ENCODE assay signal across 15 cellular contexts in genomic region chr14:94112513-94113060, GRCh38. TPM values are rescaled to one million over a fixed set of nuclear protein-coding genes. Genes with fewer than 3 reads are reported as not detected.
DNase-seq lines count a peak whose midpoint lies in the region; ATAC-seq, FAIRE-seq and TF ChIP-seq lines count a peak whose summit lies in the region.
"Had no signal": no experiment of that assay in that cellular context is flagged by ENCODE, and none has a peak within 500 bp of the region (broad histone marks: within the 10 kb centered on the region; RNA-seq: fewer than 3 reads in every experiment).

No MANE protein-coding gene starts in this region.

- WGBS in esophagus squamous epithelium, 2 donors = 60 to 70% methylated on average over 5 of the region's 6 CpGs
- 78 to 83% (median 79%) methylated on average over 6 of the region's 6 CpGs for WGBS in psoas muscle, 3 donors

- H3K36me3 ChIP-seq in left ventricle myocardium inferior = no peaks in the 10 kb centered on the region
- H3K36me3 ChIP-seq in esophagus squamous epithelium = no peaks in the 10 kb centered on the region
- no peaks in the 10 kb centered on the region for H3K36me3 ChIP-seq in psoas muscle (ENCODE audit: insufficient read depth in 1 of 2, low read depth in 1 of 2)
- H3K36me3 ChIP-seq: neutrophil had no signal

- H3K27ac ChIP-seq in left ventricle myocardium inferior (replicated peaks) = peak overlapping the region; percentile 89
- H3K27ac ChIP-seq in esophagus squamous epithelium = peak overlapping the region in 3 of 4 donors; percentile 82 to 90 (median 82)
- no peak overlapping the region for H3K27ac ChIP-seq in psoas muscle
- H3K27ac ChIP-seq: neutrophil had no signal

- H3K4me1 ChIP-seq in left ventricle myocardium inferior = peaks cover 55% of the 10 kb centered on the region
- H3K4me1 ChIP-seq in esophagus squamous epithelium = peaks cover 10 to 68% (median 31%) of the 10 kb centered on the region in 3 donors
- no peaks in the 10 kb centered on the region for H3K4me1 ChIP-seq in psoas muscle

- H3K4me3 ChIP-seq in left ventricle myocardium inferior (peak overlapping the region; percentile 69), esophagus squamous epithelium (peak overlapping the region in 3 of 4 donors; percentile 37 to 65 (median 48)), psoas muscle (peak overlapping the region; percentile 54)

- H3K27me3 ChIP-seq in left ventricle myocardium inferior (ENCODE audit: low read depth) (no peaks in the 10 kb centered on the region), esophagus squamous epithelium (no peaks in the 10 kb centered on the region), psoas muscle (ENCODE audit: insufficient read depth in 3 of 3, low read length in 2 of 3) (no peaks in the 10 kb centered on the region)

- TF ChIP-seq POLR2A in esophagus squamous epithelium (IDR thresholded peaks at IDR 0.05) = no peak
- no peak for TF ChIP-seq POLR2A in H54 (IDR thresholded peaks at IDR 0.05; ENCODE audit: low read depth, low read length)

- in situ Hi-C loops in G401 (cut with HindIII; ENCODE audit: low sequenced_read_pairs) = no loop called here

- intact Hi-C loops in left ventricle myocardium inferior (cut with micrococcal nuclease) (no loop called here), Right ventricle myocardium inferior (cut with DNase I) (no loop called here), esophagus squamous epithelium (cut with DNase I) (no loop called here), psoas muscle (cut with DNase I) (no loop called here)

- FAIRE-seq in H54 (lab: Jason Lieb, UNC) = no peak
- FAIRE-seq: H1, TTC549 had no signal

- no peaks in the 10 kb centered on the region for H3K9me3 ChIP-seq in left ventricle myocardium inferior (replicated peaks)
- no peaks in the 10 kb centered on the region for H3K9me3 ChIP-seq in esophagus squamous epithelium
- H3K9me3 ChIP-seq in psoas muscle = no peaks in the 10 kb centered on the region
- H3K9me3 ChIP-seq: neutrophil had no signal

- ATAC-seq in Right ventricle myocardium inferior = no peak
- no peak for ATAC-seq in psoas muscle
- ATAC-seq: stimulated activated naive CD8-positive, alpha-beta T cell treated with anti-CD3 and anti-CD28 coated beads, Interleukin-15, Interleukin-2, amounts not matched to agents 100 U/mL and 50 U/mL, for 24 hours had no signal

- DNase-seq in left ventricle myocardium inferior (no peak), Right ventricle myocardium inferior (ENCODE audit: missing footprints) (no peak), esophagus squamous epithelium (lab: John Stamatoyannopoulos, UW) (no peak), psoas muscle (no peak), HuH-7.5 (ENCODE audit: low spot score) (no peak), G401 (ENCODE audit: low spot score) (no peak), NCI-H774 (lab: John Stamatoyannopoulos, UW) (no peak), H54 (ENCODE audit: insufficient read length, low spot score) (no peak)
- DNase-seq: central memory CD4-positive, alpha-beta T cell; erythroblast; stimulated activated naive CD8-positive, alpha-beta T cell treated with anti-CD3 and anti-CD28 coated beads, Interleukin-15, Interleukin-2, amounts not matched to agents 100 U/mL and 50 U/mL, for 24 hours had no signal

- TF ChIP-seq CTCF in left ventricle myocardium inferior (IDR thresholded peaks at IDR 0.05; ENCODE audit: borderline replicate concordance) (no peak), esophagus squamous epithelium (IDR thresholded peaks at IDR 0.05) (no peak), psoas muscle (IDR thresholded peaks at IDR 0.05) (no peak)

RNA-seq across cellular contexts. Expression of gene IFI27, which starts 2.1 kb away (rescaled TPM):
- total RNA-seq in left ventricle myocardium inferior (130 TPM), Right ventricle myocardium inferior (164 TPM), esophagus squamous epithelium (100 to 1,000 TPM in 3 of 4 donors, 10 to 100 TPM in 1; 39.5 to 958 (median 291) TPM), psoas muscle (100 to 1,000 TPM in 1 of 4 donors, 10 to 100 TPM in 3; 52.8 to 119 (median 82.2) TPM)
- polyA plus RNA-seq in psoas muscle = 100 to 1,000 TPM in 2 of 3 donors, 10 to 100 TPM in 1; 93.5 to 229 (median 208) TPM
- not detected in 2 replicates for total RNA-seq in G401 (2014; rRNA removed; shearing (Covaris generic))
- total RNA-seq: SK-MEL-5 had no signal

RNA-seq across cellular contexts. Expression of gene IFI27L2, which starts 16.8 kb away (rescaled TPM):
- total RNA-seq in left ventricle myocardium inferior = 56.6 TPM
- total RNA-seq in Right ventricle myocardium inferior = 52.4 TPM
- 10 to 100 TPM; 50.6 to 97.1 (median 66.0) TPM for total RNA-seq in esophagus squamous epithelium
- total RNA-seq in psoas muscle = 1 to 10 TPM; 5.3 to 6.9 (median 6.2) TPM
- polyA plus RNA-seq in psoas muscle = 10 to 100 TPM in 2 of 3 donors, 1 to 10 TPM in 1; 4.9 to 12.5 (median 12.2) TPM
- total RNA-seq in G401 (2014; rRNA removed; shearing (Covaris generic)) = 92.3 and 158 TPM in 2 replicates

RNA-seq across cellular contexts. Expression of gene IFI27L1, which starts 31.5 kb away (rescaled TPM):
- total RNA-seq in left ventricle myocardium inferior (8.9 TPM), Right ventricle myocardium inferior (10.7 TPM), esophagus squamous epithelium (10 to 100 TPM in 1 of 4 donors, 1 to 10 TPM in 3; 1.9 to 12.5 (median 8.6) TPM), psoas muscle (10 to 100 TPM in 1 of 4 donors, 1 to 10 TPM in 3; 6.5 to 14.4 (median 7.8) TPM)
- 10 to 100 TPM; 10.4 to 15.0 (median 10.6) TPM for polyA plus RNA-seq in psoas muscle
- total RNA-seq in G401 (2014; rRNA removed; shearing (Covaris generic)) = 7.9 and 20.6 TPM in 2 replicates

RNA-seq across cellular contexts. Expression of gene DDX24, which starts 31.6 kb away (rescaled TPM):
- total RNA-seq in left ventricle myocardium inferior (208 TPM), Right ventricle myocardium inferior (187 TPM), esophagus squamous epithelium (100 to 1,000 TPM in 1 of 4 donors, 10 to 100 TPM in 3; 63.9 to 114 (median 71.9) TPM), psoas muscle (100 to 1,000 TPM; 145 to 190 (median 171) TPM)
- polyA plus RNA-seq in psoas muscle = 100 to 1,000 TPM in 1 of 3 donors, 10 to 100 TPM in 2; 66.5 to 124 (median 79.7) TPM
- 98.8 and 145 TPM in 2 replicates for total RNA-seq in G401 (2014; rRNA removed; shearing (Covaris generic))

Comparison
In these comparisons a context has a peak if more than half of its experiments do, and no peak if none do; other contexts are left out.
1. RNA of gene IFI27, which starts 2.1 kb away (total RNA-seq): 39.5 to 958 TPM in esophagus squamous epithelium, 164 TPM in Right ventricle myocardium inferior (single experiment), 130 TPM in left ventricle myocardium inferior (single experiment) and 52.8 to 119 TPM in psoas muscle; not detected in G401; every median in the first group is over 10 times any median in the second.
2. Peak in every context shown above with its lines, with median percentiles within 50 percentile points of each other: H3K4me3 ChIP-seq.